22 cellular contexts compared by ENCODE assay signal in genomic region chr13:94598281-94598680, GRCh38.
"Had no signal": no experiment of that assay in that cellular context is flagged by ENCODE, and none has a peak within 500 bp of the region (broad histone marks: within the 10 kb centered on the region; RNA-seq: fewer than 3 reads in every experiment).

No MANE protein-coding gene starts in this region.

- H3K4me3 ChIP-seq: body of pancreas, dorsolateral prefrontal cortex, lung, psoas muscle, stomach, vagina had no signal

- H3K27ac ChIP-seq: body of pancreas, dorsolateral prefrontal cortex, foreskin keratinocyte, psoas muscle, stomach, vagina had no signal

- H3K9me3 ChIP-seq: body of pancreas, psoas muscle, stomach, vagina had no signal

- H3K9me3 Mint-ChIP-seq: activated T-cell treated with anti-CD3 and anti-CD28 coated beads, Interleukin-2, amount 50 U/mL, for 4 hours had no signal

- H3K36me3 ChIP-seq: stomach, vagina had no signal

- ATAC-seq: activated T-cell treated with anti-CD3 and anti-CD28 coated beads, Interleukin-2, amount 50 U/mL, for 4 hours; body of pancreas; foreskin keratinocyte; left lobe of liver; psoas muscle; right cardiac atrium had no signal

- H3K27me3 Mint-ChIP-seq: activated B cell treated with CpG ODN at 0.5 μM for 24 hours had no signal

- H3K27ac Mint-ChIP-seq: activated B cell treated with CpG ODN at 0.5 μM for 24 hours; activated naive CD4-positive, alpha-beta T cell treated with anti-CD3 and anti-CD28 coated beads for 36 hours had no signal

- DNase-seq: activated B cell treated with CpG ODN at 0.5 μM for 24 hours; activated CD4-positive, alpha-beta T cell treated with anti-CD3 and anti-CD28 coated beads for 48 hours; activated CD8-positive, alpha-beta memory T cell treated with anti-CD3 and anti-CD28 coated beads, Interleukin-2, amount 50 U/mL, for 4 hours; activated naive CD4-positive, alpha-beta T cell treated with anti-CD3 and anti-CD28 coated beads for 36 hours; activated T-cell treated with anti-CD3 and anti-CD28 coated beads, Interleukin-2, amount 50 U/mL, for 4 hours; amniotic stem cell; body of pancreas; dorsolateral prefrontal cortex; foreskin keratinocyte; hypothalamus; midbrain; psoas muscle; right cardiac atrium; small intestine; stimulated activated CD4-positive, alpha-beta T cell treated with anti-CD3 and anti-CD28 coated beads, Interleukin-4, amount 100 ng/mL, for 1 hour; stomach; T-helper 1 cell; T-helper 9 cell; trophoblast cell had no signal

- H3K4me3 Mint-ChIP-seq: activated B cell treated with CpG ODN at 0.5 μM for 24 hours; activated naive CD4-positive, alpha-beta T cell treated with anti-CD3 and anti-CD28 coated beads for 36 hours had no signal

- H3K27me3 ChIP-seq: body of pancreas, dorsolateral prefrontal cortex, foreskin keratinocyte, stomach, vagina had no signal
